ENCODE assay signal across 32 cellular contexts in the genomic region with DNA sequence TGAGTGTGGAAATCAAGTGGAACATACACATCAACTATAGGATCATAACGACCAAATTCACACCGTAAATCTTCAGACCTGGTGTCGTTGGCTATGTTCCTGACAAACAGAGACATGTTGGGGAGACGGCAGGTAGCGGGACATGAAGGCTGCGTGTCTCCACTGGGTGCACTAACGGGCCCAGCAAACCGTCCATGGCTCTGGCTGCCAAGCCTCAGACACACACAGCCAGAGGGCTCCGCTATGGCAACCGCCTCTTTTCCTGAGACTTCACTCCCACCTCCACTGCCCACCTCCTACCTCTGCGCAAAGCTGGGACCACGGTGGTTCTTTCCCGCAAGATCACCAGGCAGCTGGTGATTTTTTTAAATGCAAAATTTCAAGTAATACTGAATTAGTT. TPM values are rescaled to one million over a fixed set of nuclear protein-coding genes. Genes with fewer than 3 reads are reported as not detected.
"Had no signal": no experiment of that assay in that cellular context is flagged by ENCODE, and none has a peak within 500 bp of the region (broad histone marks: within the 10 kb centered on the region; RNA-seq: fewer than 3 reads in every experiment).

No MANE protein-coding gene starts in this region.

- H3K4me2 ChIP-seq: neural progenitor cell, smooth muscle cell had no signal

- H3K27me3 ChIP-seq: neural progenitor cell, pancreas, right lobe of liver, sigmoid colon, spleen, suprapubic skin, testis, tibial artery, transverse colon, upper lobe of right lung, uterus had no signal

- H3K9me3 Mint-ChIP-seq: naive thymus-derived CD4-positive, alpha-beta T cell; natural killer cell; stimulated activated memory B cell treated with anti-CD40 and anti-IgM and Interleukin-4, amounts not matched to agents 10 μg/mL and 1 μg/mL and 100 μg/mL, for 72 hours; stimulated activated naive CD8-positive, alpha-beta T cell treated with anti-CD3 and anti-CD28 coated beads, Interleukin-15, amount 100 ng/mL, for 72 hours; type B pancreatic cell had no signal

- H3K27ac Mint-ChIP-seq: naive thymus-derived CD4-positive, alpha-beta T cell; natural killer cell; nephron; neural progenitor cell; stimulated activated memory B cell treated with anti-CD40 and anti-IgM and Interleukin-4, amounts not matched to agents 10 μg/mL and 1 μg/mL and 100 μg/mL, for 72 hours; stimulated activated naive CD8-positive, alpha-beta T cell treated with anti-CD3 and anti-CD28 coated beads, Interleukin-15, amount 100 ng/mL, for 72 hours; type B pancreatic cell had no signal

- H3K9me3 ChIP-seq: pancreas, prostate gland, right lobe of liver, sigmoid colon, spleen, suprapubic skin, testis, tibial artery, transverse colon, upper lobe of right lung, uterus had no signal

- H3K4me3 Mint-ChIP-seq: naive thymus-derived CD4-positive, alpha-beta T cell; natural killer cell; nephron; neural progenitor cell; stimulated activated memory B cell treated with anti-CD40 and anti-IgM and Interleukin-4, amounts not matched to agents 10 μg/mL and 1 μg/mL and 100 μg/mL, for 72 hours; stimulated activated naive CD8-positive, alpha-beta T cell treated with anti-CD3 and anti-CD28 coated beads, Interleukin-15, amount 100 ng/mL, for 72 hours; type B pancreatic cell had no signal

- DNase-seq: naive thymus-derived CD4-positive, alpha-beta T cell; natural killer cell; occipital lobe; pancreas; right cardiac atrium; right lobe of liver; sigmoid colon; spleen; stimulated activated CD4-positive, alpha-beta T cell treated with anti-CD3 and anti-CD28 coated beads, Interleukin-12 subunit alpha, Interleukin-12 subunit beta, amount 100 ng/mL, for 4 hours; stimulated activated CD4-positive, alpha-beta T cell treated with anti-CD3 and anti-CD28 coated beads, Interleukin-1b, Interleukin-23, amount 100 ng/mL, for 48 hours; stimulated activated CD4-positive, alpha-beta T cell treated with anti-CD3 and anti-CD28 coated beads, Interleukin-4, amount 100 ng/mL, for 1 hour; stimulated activated CD4-positive, alpha-beta T cell treated with anti-CD3 and anti-CD28 coated beads, Interleukin-4, amount 100 ng/mL, for 4 hours; stimulated activated CD8-positive, alpha-beta memory T cell treated with anti-CD3 and anti-CD28 coated beads, Interleukin-4, amount 100 ng/mL, for 48 hours; stimulated activated naive CD4-positive, alpha-beta T cell; stimulated activated naive CD8-positive, alpha-beta T cell treated with anti-CD3 and anti-CD28 coated beads, Interleukin-15, amount 100 ng/mL, for 72 hours; stimulated activated naive CD8-positive, alpha-beta T cell treated with anti-CD3 and anti-CD28 coated beads, Interleukin-15, Interleukin-2, amounts not matched to agents 100 U/mL and 50 U/mL, for 24 hours; substantia nigra; testis; tibial artery; transverse colon; upper lobe of right lung; uterus had no signal

- H3K27me3 Mint-ChIP-seq: naive thymus-derived CD4-positive, alpha-beta T cell; stimulated activated memory B cell treated with anti-CD40 and anti-IgM and Interleukin-4, amounts not matched to agents 10 μg/mL and 1 μg/mL and 100 μg/mL, for 72 hours; stimulated activated naive CD8-positive, alpha-beta T cell treated with anti-CD3 and anti-CD28 coated beads, Interleukin-15, amount 100 ng/mL, for 72 hours; type B pancreatic cell had no signal

- H3K4me1 ChIP-seq: pancreas, prostate gland, right lobe of liver, sigmoid colon, suprapubic skin, testis, tibial artery, upper lobe of right lung, uterus had no signal

- H3K27ac ChIP-seq: neural progenitor cell, pancreas, prostate gland, right lobe of liver, sigmoid colon, skin epidermis, spleen, suprapubic skin, testis, tibial artery, transverse colon, upper lobe of right lung, uterus had no signal

- H3K36me3 ChIP-seq: neural progenitor cell, pancreas, prostate gland, right lobe of liver, suprapubic skin, transverse colon, upper lobe of right lung, uterus had no signal

- H3K4me1 Mint-ChIP-seq: nephron; stimulated activated naive CD8-positive, alpha-beta T cell treated with anti-CD3 and anti-CD28 coated beads, Interleukin-15, amount 100 ng/mL, for 72 hours had no signal

- H3K4me3 ChIP-seq: neural progenitor cell, pancreas, prostate gland, right lobe of liver, sigmoid colon, skin epidermis, smooth muscle cell, spleen, suprapubic skin, testis, tibial artery, transverse colon, upper lobe of right lung, uterus had no signal

- ATAC-seq: naive thymus-derived CD4-positive, alpha-beta T cell; natural killer cell; pancreas; right cardiac atrium; right lobe of liver; stimulated activated memory B cell treated with anti-CD40 and anti-IgM and Interleukin-4, amounts not matched to agents 10 μg/mL and 1 μg/mL and 100 μg/mL, for 72 hours; stimulated activated naive CD8-positive, alpha-beta T cell treated with anti-CD3 and anti-CD28 coated beads, Interleukin-15, amount 100 ng/mL, for 72 hours; stimulated activated naive CD8-positive, alpha-beta T cell treated with anti-CD3 and anti-CD28 coated beads, Interleukin-15, Interleukin-2, amounts not matched to agents 100 U/mL and 50 U/mL, for 24 hours; upper lobe of right lung had no signal

- H3K36me3 Mint-ChIP-seq: natural killer cell had no signal

- FAIRE-seq: pancreas had no signal

- H2AFZ ChIP-seq: neural progenitor cell had no signal

RNA-seq across cellular contexts. Expression of a gene that starts 48.4 kb away (rescaled TPM):
- total RNA-seq: natural killer cell, osteocyte, posterior vena cava, prostate gland, right cardiac atrium, sigmoid colon, spleen, suprapubic skin, testis, transverse colon, upper lobe of right lung had no signal
